Comparison of ENCODE assay signal across 17 cellular contexts in the genomic region with DNA sequence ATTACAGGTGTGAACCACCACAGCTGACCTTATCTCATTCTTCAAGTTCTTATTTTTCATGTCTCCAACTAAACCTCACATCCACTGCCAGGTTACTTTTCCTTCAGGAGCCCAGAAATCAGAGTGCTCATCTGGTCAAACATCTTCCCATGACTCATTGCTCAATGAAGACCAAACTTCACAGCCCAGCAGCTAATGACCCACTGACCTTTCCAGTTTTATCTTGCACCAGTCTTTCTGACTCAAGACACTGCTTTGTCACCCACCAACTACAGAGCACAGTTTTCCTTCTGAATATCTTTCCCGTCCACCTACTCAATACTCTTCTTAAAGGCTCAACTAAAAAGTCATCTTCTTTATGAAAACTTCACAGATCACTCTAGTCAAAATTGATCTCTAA.
DNase-seq lines count a peak whose midpoint lies in the region; ATAC-seq and TF ChIP-seq lines count a peak whose summit lies in the region.
"Had no signal": no experiment of that assay in that cellular context is flagged by ENCODE, and none has a peak within 500 bp of the region (broad histone marks: within the 10 kb centered on the region; RNA-seq: fewer than 3 reads in every experiment).

No MANE protein-coding gene starts in this region.

- H3K9me3 Mint-ChIP-seq in natural killer cell treated with Interleukin-12 subunit alpha and Interleukin-12 subunit beta and Interleukin-15 and Interleukin-18, amount 100 ng/mL, for 72 hours = no peaks in the 10 kb centered on the region

- CTCF ChIA-PET in mammary epithelial cell (lab: Charles Lee; ENCODE audit: low non-redundant PET) = no interaction called here

- 83% methylated on average over 1 of the region's 1 CpG for WGBS in mammary epithelial cell (ENCODE audit: low coverage, missing lambda C conversion rate)
- 89% methylated on average over 1 of the region's 1 CpG for WGBS in mesenchymal stem cell

- no peak overlapping the region for H4K8ac ChIP-seq in mesenchymal stem cell (ENCODE audit: low read length)

- H3K4me1 Mint-ChIP-seq in natural killer cell treated with Interleukin-12 subunit alpha and Interleukin-12 subunit beta and Interleukin-15 and Interleukin-18, amount 100 ng/mL, for 72 hours (ENCODE audit: low read depth in 2 of 2) = peaks cover 0 to 2% of the 10 kb centered on the region in 2 donors

- H3K4me3 ChIP-seq in mammary epithelial cell (replicated peaks in 1 of 3; ENCODE audit: insufficient read depth in 1 of 3, low read depth in 2 of 3, low read length in 3 of 3) (no peak overlapping the region), mesenchymal stem cell (ENCODE audit: insufficient read depth in 1 of 2, low read depth in 1 of 2, low read length in 2 of 2) (no peak overlapping the region)
- H3K4me3 ChIP-seq: lung, vagina had no signal

- H3K18ac ChIP-seq in mesenchymal stem cell (ENCODE audit: low read depth in 1 of 2, low read length in 2 of 2) = no peak overlapping the region

- H3K9me3 ChIP-seq in mammary epithelial cell (replicated peaks; ENCODE audit: insufficient read depth, low read length) (no peaks in the 10 kb centered on the region), mesenchymal stem cell (ENCODE audit: control insufficient read depth, low read length) (no peaks in the 10 kb centered on the region)
- H3K9me3 ChIP-seq: vagina had no signal

- no peak overlapping the region for H3K4me3 Mint-ChIP-seq in natural killer cell treated with Interleukin-12 subunit alpha and Interleukin-12 subunit beta and Interleukin-15 and Interleukin-18, amount 100 ng/mL, for 72 hours
- H3K4me3 Mint-ChIP-seq: naive thymus-derived CD4-positive, alpha-beta T cell had no signal

- H2BK120ac ChIP-seq in mesenchymal stem cell (ENCODE audit: low read depth, low read length) = no peak overlapping the region

- H3K23ac ChIP-seq in mesenchymal stem cell (ENCODE audit: low read length in 2 of 2) = no peak overlapping the region

- no peak overlapping the region for H4K91ac ChIP-seq in mesenchymal stem cell (ENCODE audit: low read length)

- no peaks in the 10 kb centered on the region for H3K27me3 Mint-ChIP-seq in natural killer cell treated with Interleukin-12 subunit alpha and Interleukin-12 subunit beta and Interleukin-15 and Interleukin-18, amount 100 ng/mL, for 72 hours
- H3K27me3 Mint-ChIP-seq: naive thymus-derived CD4-positive, alpha-beta T cell had no signal

- BruUV-seq in mammary epithelial cell (replicated peaks; lab: Mats Ljungman, UMichigan) = no TSS peak

- in situ Hi-C loops in mammary epithelial cell (cut with MboI; ENCODE audit: low sequenced_read_pairs in 2 of 2) = no loop called here

- no peak overlapping the region for H2AFZ ChIP-seq in mammary epithelial cell (ENCODE audit: low read depth, low read length)
- no peak overlapping the region for H2AFZ ChIP-seq in mesenchymal stem cell (ENCODE audit: low read depth, low read length)

- no peak overlapping the region for H2BK12ac ChIP-seq in mesenchymal stem cell (ENCODE audit: low read length in 2 of 2)

- H3K4me2 ChIP-seq in mammary epithelial cell (ENCODE audit: insufficient read depth, low read depth, low read length) (no peak overlapping the region), mesenchymal stem cell (ENCODE audit: low read length, poor library complexity, severe bottlenecking) (no peak overlapping the region)

- dilution Hi-C loops in mammary epithelial cell (cut with HindIII; ENCODE audit: low sequenced_read_pairs) = no loop called here

- no peak overlapping the region for H3K27ac Mint-ChIP-seq in natural killer cell treated with Interleukin-12 subunit alpha and Interleukin-12 subunit beta and Interleukin-15 and Interleukin-18, amount 100 ng/mL, for 72 hours
- H3K27ac Mint-ChIP-seq: naive thymus-derived CD4-positive, alpha-beta T cell had no signal

- DNase-seq in AG08396 (ENCODE audit: low spot score) = peak; percentile 7
- peak; percentile 8 for DNase-seq in HK-2 (ENCODE audit: unreplicated experiment)
- peak; percentile 12 for DNase-seq in mammary epithelial cell
- peak; percentile 70 for DNase-seq in mesenchymal stem cell
- no peak for DNase-seq in activated gamma-delta T cell (lab: John Stamatoyannopoulos, UW)
- DNase-seq in NCI-H2029 treated with DMSO at 0.1 percent for 48 hours (lab: John Stamatoyannopoulos, UW) = no peak
- DNase-seq in natural killer cell treated with Interleukin-12 subunit alpha and Interleukin-12 subunit beta and Interleukin-15 and Interleukin-18, amount 100 ng/mL, for 72 hours (ENCODE audit: low spot score) = no peak
- no peak for DNase-seq in inferior parietal cortex (ENCODE audit: extremely low spot score)
- DNase-seq: activated CD4-positive, alpha-beta T cell treated with anti-CD3 and anti-CD28 coated beads for 48 hours; activated gamma-delta T cell treated with Interleukin-2 at 50 U/mL for 16 hours; MV-4-11; naive thymus-derived CD4-positive, alpha-beta T cell; NCI-H2029; NCI-H524; T1000 had no signal

- no peak overlapping the region for H2AK5ac ChIP-seq in mesenchymal stem cell (ENCODE audit: low read length, severe bottlenecking)

- no peaks in the 10 kb centered on the region for H3K79me2 ChIP-seq in mammary epithelial cell (ENCODE audit: insufficient read depth, low read length)

- H3K27me3 ChIP-seq in mammary epithelial cell (ENCODE audit: insufficient read depth, low read length) = no peaks in the 10 kb centered on the region
- H3K27me3 ChIP-seq in mesenchymal stem cell (ENCODE audit: control insufficient read depth in 1 of 2, insufficient read depth in 1 of 2, low read length in 2 of 2) = no peaks in the 10 kb centered on the region
- H3K27me3 ChIP-seq: vagina had no signal

- ATAC-seq in natural killer cell treated with Interleukin-12 subunit alpha and Interleukin-12 subunit beta and Interleukin-15 and Interleukin-18, amount 100 ng/mL, for 72 hours = no peak
- ATAC-seq: naive thymus-derived CD4-positive, alpha-beta T cell had no signal

- H3K9ac ChIP-seq in mammary epithelial cell (ENCODE audit: insufficient read depth, low read length) (no peak overlapping the region), mesenchymal stem cell (ENCODE audit: low read length) (no peak overlapping the region)

- no peak overlapping the region for H2BK5ac ChIP-seq in mesenchymal stem cell (ENCODE audit: low read depth, low read length, poor library complexity, severe bottlenecking)

- intact Hi-C loops in mammary epithelial cell (cut with micrococcal nuclease) = loop anchor here (10.0 kb wide), 1 partner anchor 398 kb away; no protein-coding TSS in a partner anchor

- H3K4me1 ChIP-seq in mammary epithelial cell (ENCODE audit: insufficient read depth, low read length) = no peaks in the 10 kb centered on the region
- H3K4me1 ChIP-seq in mesenchymal stem cell (ENCODE audit: control insufficient read depth, insufficient read depth, low read depth, low read length) = no peaks in the 10 kb centered on the region
- H3K4me1 ChIP-seq: vagina had no signal

- H3K27ac ChIP-seq in mammary epithelial cell (ENCODE audit: insufficient read depth, low read depth, low read length) (no peak overlapping the region), mesenchymal stem cell (ENCODE audit: low read length, poor library complexity, severe bottlenecking) (no peak overlapping the region)
- H3K27ac ChIP-seq: vagina had no signal

- H3K36me3 ChIP-seq in mammary epithelial cell (ENCODE audit: insufficient read depth, low read length) = no peaks in the 10 kb centered on the region
- peaks cover 0 to 3% of the 10 kb centered on the region in 2 experiments for H3K36me3 ChIP-seq in mesenchymal stem cell (ENCODE audit: control insufficient read depth in 1 of 2, insufficient read depth in 2 of 2, low read depth in 1 of 2, low read length in 2 of 2)
- H3K36me3 ChIP-seq: vagina had no signal

- peaks cover 13% of the 10 kb centered on the region for H3K79me1 ChIP-seq in mesenchymal stem cell (replicated peaks; ENCODE audit: low read length, poor library complexity, severe bottlenecking)

- H3K14ac ChIP-seq in mesenchymal stem cell (ENCODE audit: low read length in 2 of 2) = no peak overlapping the region

- no peak for TF ChIP-seq CTCF in mammary epithelial cell (conservative IDR thresholded peaks at IDR 0.05 in 1 of 2, IDR thresholded peaks at IDR 0.05 in 1 of 2; ENCODE audit: extremely low read depth in 1 of 2, insufficient read depth in 1 of 2, low read depth in 1 of 2, low read length in 2 of 2)

- H4K20me1 ChIP-seq in mammary epithelial cell (ENCODE audit: insufficient read depth, low read length) = no peaks in the 10 kb centered on the region

- H2BK15ac ChIP-seq in mesenchymal stem cell (ENCODE audit: low read depth, poor library complexity, severe bottlenecking) = no peak overlapping the region

- peaks cover 4% of the 10 kb centered on the region for H3K36me3 Mint-ChIP-seq in natural killer cell treated with Interleukin-12 subunit alpha and Interleukin-12 subunit beta and Interleukin-15 and Interleukin-18, amount 100 ng/mL, for 72 hours

- H3K4ac ChIP-seq in mesenchymal stem cell (ENCODE audit: low read depth in 1 of 2, low read length in 2 of 2) = no peak overlapping the region

Comparison
In these comparisons a context has a peak if more than half of its experiments do, and no peak if none do; other contexts are left out.
1. DNase-seq: peak in AG08396 (single experiment), HK-2 (single experiment), mammary epithelial cell (single experiment) and mesenchymal stem cell (single experiment); none in activated gamma-delta T cell (single experiment), NCI-H2029 treated with DMSO at 0.1 percent for 48 hours (single experiment), natural killer cell treated with Interleukin-12 subunit alpha and Interleukin-12 subunit beta and Interleukin-15 and Interleukin-18, amount 100 ng/mL, for 72 hours (single experiment) and inferior parietal cortex (single experiment).